In the genomic region with DNA sequence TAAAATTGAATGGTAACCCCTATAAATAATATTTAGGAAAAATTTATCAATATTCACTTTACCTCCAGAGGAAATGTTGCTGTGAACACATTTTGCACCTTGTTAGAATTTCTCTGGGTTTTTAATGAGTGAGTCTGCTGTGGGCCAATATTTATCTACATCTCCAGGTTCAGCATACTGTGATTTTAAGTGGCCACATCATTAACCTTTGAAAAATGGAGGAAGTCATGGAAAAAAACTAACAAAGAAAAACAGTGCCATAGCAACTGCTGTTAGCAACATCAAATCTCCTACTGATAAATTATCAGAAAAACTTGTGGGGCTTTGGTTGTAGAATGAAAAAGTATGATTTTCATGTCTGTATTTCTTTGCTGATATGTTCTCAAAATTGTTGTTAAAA, we compare ENCODE assay signal across 24 cellular contexts. TPM values are rescaled to one million over a fixed set of nuclear protein-coding genes. Genes with fewer than 3 reads are reported as not detected.
DNase-seq lines count a peak whose midpoint lies in the region; ATAC-seq and FAIRE-seq lines count a peak whose summit lies in the region.
"Had no signal": no experiment of that assay in that cellular context is flagged by ENCODE, and none has a peak within 500 bp of the region (broad histone marks: within the 10 kb centered on the region; RNA-seq: fewer than 3 reads in every experiment).

No MANE protein-coding gene starts in this region.

- peak overlapping the region; percentile 85 for H3K27ac ChIP-seq in Karpas-422 (ENCODE audit: low read length)
- H3K27ac ChIP-seq: KMS-11, SJSA1 had no signal

- H3K79me2 ChIP-seq in Karpas-422 (ENCODE audit: low read length) = no peaks in the 10 kb centered on the region

- FAIRE-seq in urothelium cell line (lab: Jason Lieb, UNC) (no peak), RCC 7860 (lab: Jason Lieb, UNC) (no peak)
- FAIRE-seq: GM12892, H1 had no signal

- peaks cover 16% of the 10 kb centered on the region for H3K36me3 Mint-ChIP-seq in T-helper 17 cell (ENCODE audit: low read depth)

- DNase-seq in Karpas-422 (no peak), NCI-H146 (lab: John Stamatoyannopoulos, UW) (peak; percentile 42), NCI-H69 (lab: John Stamatoyannopoulos, UW) (peak; percentile 57), T-helper 17 cell (no peak), SHP77 (lab: John Stamatoyannopoulos, UW) (no peak), urothelium cell line (ENCODE audit: low spot score) (no peak), RCC 7860 (ENCODE audit: low spot score) (no peak)
- DNase-seq: C1 segment of cervical spinal cord; CD4-positive, alpha-beta memory T cell; COR-L47; DND-41; HCEC 1CT; NCI-H1048; NCI-H1436; NCI-H1930; NCI-H2227 treated with DMSO at 0.1 percent for 48 hours; NCI-H524 treated with DMSO at 0.1 percent for 48 hours had no signal

- H3K4me3 ChIP-seq in Karpas-422 (ENCODE audit: low read length) = no peak overlapping the region
- H3K4me3 ChIP-seq: SJSA1 had no signal

- H3K4me1 ChIP-seq in Karpas-422 (ENCODE audit: low read length) = peaks cover 64% of the 10 kb centered on the region
- H3K4me1 ChIP-seq: SJSA1 had no signal

- no peak overlapping the region for H3K4me3 Mint-ChIP-seq in T-helper 17 cell
- H3K4me3 Mint-ChIP-seq: CD4-positive, alpha-beta memory T cell; IgD-negative memory B cell had no signal

- no peaks in the 10 kb centered on the region for H3K27me3 Mint-ChIP-seq in T-helper 17 cell
- H3K27me3 Mint-ChIP-seq: CD4-positive, alpha-beta memory T cell; IgD-negative memory B cell had no signal

- H4K20me1 ChIP-seq in Karpas-422 (ENCODE audit: insufficient read depth, low read depth, low read length) = no peaks in the 10 kb centered on the region

- no peak overlapping the region for H2AFZ ChIP-seq in Karpas-422 (ENCODE audit: low read length)

- H3K27ac Mint-ChIP-seq in T-helper 17 cell = peak overlapping the region; percentile 32
- H3K27ac Mint-ChIP-seq: IgD-negative memory B cell had no signal

- ATAC-seq in T-helper 17 cell = no peak
- no peak for ATAC-seq in HG03108 (IDR thresholded peaks at IDR 0.05; ENCODE audit: unreplicated experiment)

- H3K4me1 Mint-ChIP-seq in T-helper 17 cell = peaks cover 4% of the 10 kb centered on the region
- H3K4me1 Mint-ChIP-seq: CD4-positive, alpha-beta memory T cell; IgD-negative memory B cell had no signal

- H3K9me3 ChIP-seq in Karpas-422 (ENCODE audit: low read length) (no peaks in the 10 kb centered on the region), T-helper 17 cell (ENCODE audit: control insufficient read depth, low read length, poor library complexity, severe bottlenecking) (no peaks in the 10 kb centered on the region)
- H3K9me3 ChIP-seq: SJSA1 had no signal

- H3K27me3 ChIP-seq in Karpas-422 (ENCODE audit: low read length) = no peaks in the 10 kb centered on the region
- H3K27me3 ChIP-seq: SJSA1 had no signal

- H3K36me3 ChIP-seq in Karpas-422 (ENCODE audit: insufficient read depth, low read length) = no peaks in the 10 kb centered on the region
- H3K36me3 ChIP-seq: SJSA1 had no signal

- H3K9me2 ChIP-seq in Karpas-422 (replicated peaks; ENCODE audit: insufficient read depth, low read length) = no peaks in the 10 kb centered on the region

- H3K4me2 ChIP-seq in Karpas-422 (ENCODE audit: low read depth, low read length, poor library complexity, severe bottlenecking) = no peak overlapping the region
- H3K4me2 ChIP-seq: KMS-11 had no signal

- H3K9ac ChIP-seq in Karpas-422 (ENCODE audit: low read length) = no peak overlapping the region
- H3K9ac ChIP-seq: KMS-11 had no signal

RNA-seq across cellular contexts. Expression of a gene that starts 55.0 kb away (rescaled TPM):
- 38.0 and 90.7 TPM in 2 replicates for total RNA-seq in Karpas-422 (2014; rRNA removed; shearing (Covaris generic); ENCODE audit: low replicate concordance)
- 1 to 10 TPM in 1 of 2 donors, under 1 TPM in 1; 0.05 to 1.3 TPM for total RNA-seq in T-helper 17 cell
- total RNA-seq: A673, H1, SJSA1 had no signal

Comparison
In these comparisons a context has a peak if more than half of its experiments do, and no peak if none do; other contexts are left out.
1. DNase-seq: peak in NCI-H146 (single experiment) and NCI-H69 (single experiment); none in Karpas-422 (single experiment), T-helper 17 cell (0 of 3), SHP77 (0 of 2), urothelium cell line (single experiment) and RCC 7860 (single experiment).
2. RNA of a gene that starts 55.0 kb away (total RNA-seq): 38.0 to 90.7 TPM in Karpas-422; 0.05 to 1.3 TPM in T-helper 17 cell; every median in the first group is over 10 times any median in the second.